1 cellular context compared by ENCODE assay signal in genomic region chr21:41884501-41885030, GRCh38.
TF ChIP-seq lines count a peak whose summit lies in the region.

No MANE protein-coding gene starts in this region.

TF ChIP-seq in HCT116, 20 proteins besides CTCF, POLR2A, EP300 and RAD21 (continued from another document):
- no peak for TF ChIP-seq ZBTB33 (IDR thresholded peaks at IDR 0.05; ENCODE audit: extremely low read depth, insufficient replicate concordance, low read length)
- no peak for TF ChIP-seq FOSL1 (IDR thresholded peaks at IDR 0.05; ENCODE audit: low read depth)
- no peak for TF ChIP-seq POLR2AphosphoS5 (IDR thresholded peaks at IDR 0.05; ENCODE audit: low read depth, low read length)
- TF ChIP-seq CBX3 (IDR thresholded peaks at IDR 0.05; ENCODE audit: low read depth): no peak
- TF ChIP-seq YY1 (IDR thresholded peaks at IDR 0.05; ENCODE audit: extremely low read depth, insufficient replicate concordance, low read depth, low read length): no peak
- no peak for TF ChIP-seq JUND (IDR thresholded peaks at IDR 0.05)
- no peak for TF ChIP-seq ATF3 (IDR thresholded peaks at IDR 0.05)
- TF ChIP-seq SIN3A (IDR thresholded peaks at IDR 0.05; ENCODE audit: low read depth): no peak
- no peak for TF ChIP-seq EZH2phosphoT487 (IDR thresholded peaks at IDR 0.05; ENCODE audit: borderline replicate concordance)
- no peak for TF ChIP-seq SP1 (IDR thresholded peaks at IDR 0.05; ENCODE audit: low read depth)
TF ChIP-seq in HCT116: peak in this region for 0.
